ENCODE assay signal across 13 cellular contexts in the genomic region with DNA sequence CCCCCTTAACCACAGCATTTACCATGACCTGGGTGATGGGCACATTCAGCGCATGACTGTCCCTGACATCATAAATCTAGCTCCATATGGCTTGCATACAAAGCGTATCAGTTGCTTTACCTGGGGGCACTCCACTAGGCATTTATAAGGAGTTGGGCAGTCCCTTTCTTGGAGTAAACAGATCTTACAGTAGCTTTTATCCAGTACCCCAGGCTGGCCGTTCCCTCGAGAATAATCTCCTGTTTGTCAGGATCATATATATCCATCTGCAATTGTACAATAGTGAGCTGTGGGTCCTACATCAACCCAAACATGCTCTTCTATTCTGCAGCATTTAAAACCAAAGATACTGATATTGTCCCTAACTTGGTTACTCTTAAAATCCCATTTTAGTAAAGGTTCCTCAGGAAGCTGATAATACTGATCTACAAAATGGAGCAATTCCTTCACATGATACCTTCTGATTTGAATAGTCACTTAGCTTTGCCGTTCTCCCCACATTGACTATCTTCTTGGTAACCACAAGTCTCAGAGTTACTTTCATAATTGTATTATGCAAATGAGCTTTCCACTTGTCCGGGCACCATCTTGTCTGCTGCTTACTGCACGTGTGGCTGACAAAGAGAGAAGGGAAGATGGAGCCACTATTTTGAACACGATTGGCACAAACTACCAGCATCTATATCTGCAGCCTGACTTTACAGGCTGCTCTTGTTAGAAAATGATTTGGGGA.
A peak's percentile ranks its signal among the peaks of the same experiment; 100 is the strongest.
DNase-seq lines count a peak whose midpoint lies in the region; ATAC-seq lines count a peak whose summit lies in the region.
"Had no signal": no experiment of that assay in that cellular context is flagged by ENCODE, and none has a peak within 500 bp of the region (broad histone marks: within the 10 kb centered on the region; RNA-seq: fewer than 3 reads in every experiment).

No MANE protein-coding gene starts in this region.

- DNase-seq in NCI-H446 (lab: John Stamatoyannopoulos, UW) (no peak), activated T-cell treated with anti-CD3 and anti-CD28 coated beads for 4 hours (no peak), cerebellum (ENCODE audit: low spot score) (no peak)
- DNase-seq in stimulated activated naive CD4-positive, alpha-beta T cell (lab: John Stamatoyannopoulos, UW): no peak
- DNase-seq: activated naive CD8-positive, alpha-beta T cell treated with anti-CD3 and anti-CD28 coated beads, Interleukin-2, amount 50 U/mL, for 24 hours; NCI-H2081; NK-92 treated with Interleukin-12 subunit alpha and Interleukin-12 subunit beta, amount 100 ng/mL, for 24 hours; stimulated activated CD4-positive, alpha-beta T cell treated with anti-CD3 and anti-CD28 coated beads, Interleukin-2, amount 100 ng/mL, for 24 hours had no signal

- ATAC-seq in GM18508 (IDR thresholded peaks at IDR 0.05; ENCODE audit: insufficient read depth, unreplicated experiment) (peak; percentile 91), GM19455 (IDR thresholded peaks at IDR 0.05; ENCODE audit: unreplicated experiment) (peak; percentile 91), HG02885 (IDR thresholded peaks at IDR 0.05; ENCODE audit: poor library complexity, unreplicated experiment) (peak; percentile 92), HG03521 (IDR thresholded peaks at IDR 0.05; ENCODE audit: unreplicated experiment) (peak; percentile 87)
- ATAC-seq: activated naive CD8-positive, alpha-beta T cell treated with anti-CD3 and anti-CD28 coated beads, Interleukin-2, amount 50 U/mL, for 24 hours; esophagus mucosa had no signal
